Comparison of ENCODE assay signal across 8 cellular contexts in genomic region chr16:66947302-66948033, GRCh38. TPM values are rescaled to one million over a fixed set of nuclear protein-coding genes. Genes with fewer than 3 reads are reported as not detected.
DNase-seq lines count a peak whose midpoint lies in the region; ATAC-seq, FAIRE-seq and TF ChIP-seq lines count a peak whose summit lies in the region.

No MANE protein-coding gene starts in this region.

- H3K4me2 ChIP-seq in PC-3 (ENCODE audit: low read length), result peak overlapping the region; percentile 92

- H4K20me1 ChIP-seq in PC-3 (ENCODE audit: low read length), result no peaks in the 10 kb centered on the region

- ATAC-seq in PC-3 (peak; percentile 80), naive B cell (ENCODE audit: low read depth in 2 of 2) (peak; percentile 87 to 93)

- peaks cover 33 to 48% (median 34%) of the 10 kb centered on the region in 3 donors for H3K27me3 Mint-ChIP-seq in naive B cell

- H3K9ac ChIP-seq in HUES6 (ENCODE audit: low read length), result no peak overlapping the region
- H3K9ac ChIP-seq in PC-3 (ENCODE audit: low read length), result no peak overlapping the region

- H3K4me3 ChIP-seq in BJ (ENCODE audit: low read depth, low read length), result peak overlapping the region; percentile 44
- H3K4me3 ChIP-seq in HUES6 (ENCODE audit: low read depth, low read length), result peak overlapping the region; percentile 50
- peak overlapping the region; percentile 68 for H3K4me3 ChIP-seq in PC-3 (ENCODE audit: low read length)
- H3K4me3 ChIP-seq in esophagus muscularis mucosa, result peak overlapping the region; percentile 46 to 64 (median 60)

- intact Hi-C loops in PC-3 (cut with micrococcal nuclease) (no loop called here), esophagus muscularis mucosa (cut with DNase I) (no loop called here)

- no peak for TF ChIP-seq EP300 in esophagus muscularis mucosa (IDR thresholded peaks at IDR 0.05)

- peak; percentile 96 for FAIRE-seq in GM19239 (lab: Jason Lieb, UNC)

- H3K4me1 ChIP-seq in HUES6 (ENCODE audit: control insufficient read depth, insufficient read depth, low read length) (no peaks in the 10 kb centered on the region), PC-3 (ENCODE audit: insufficient read depth, low read length) (peaks cover 4% of the 10 kb centered on the region; the same call in 1 of the 2 replicates), esophagus muscularis mucosa (peaks cover 16 to 25% (median 22%) of the 10 kb centered on the region in 4 donors)

- peak; percentile 41 for TF ChIP-seq POLR2A in esophagus muscularis mucosa (IDR thresholded peaks at IDR 0.05; ENCODE audit: low read depth)

- H3K27ac Mint-ChIP-seq in naive B cell, result peak overlapping the region in 2 of 6 donors; percentile 87 to 89

- H3K36me3 Mint-ChIP-seq in naive B cell, result peaks cover 0 to 14% of the 10 kb centered on the region in 2 donors

- H3K4me3 Mint-ChIP-seq in naive B cell, result peak overlapping the region; percentile 84 to 94 (median 89)

- peak overlapping the region; percentile 87 for H2AFZ ChIP-seq in PC-3 (ENCODE audit: low read length)

- H3K9me2 ChIP-seq in PC-3 (replicated peaks; ENCODE audit: low read length), result no peaks in the 10 kb centered on the region

- peaks cover 7% of the 10 kb centered on the region for H3K27me3 ChIP-seq in BJ (ENCODE audit: control insufficient read depth, insufficient read depth, low read length)
- H3K27me3 ChIP-seq in HUES6 (ENCODE audit: control insufficient read depth, insufficient read depth, low read length), result peaks cover 33% of the 10 kb centered on the region
- no peaks in the 10 kb centered on the region for H3K27me3 ChIP-seq in PC-3 (ENCODE audit: low read length)
- H3K27me3 ChIP-seq in esophagus muscularis mucosa, result peaks cover 0 to 23% (median 0%) of the 10 kb centered on the region in 4 donors

- BruUV-seq in PC-3 (replicated peaks; lab: Mats Ljungman, UMichigan), result no TSS peak

- peaks cover 0 to 6% (median 0%) of the 10 kb centered on the region in 7 donors for H3K9me3 Mint-ChIP-seq in naive B cell

- TF ChIP-seq CTCF in BJ (IDR thresholded peaks at IDR 0.05; ENCODE audit: insufficient read depth, low read depth, low read length), result peak; percentile 84
- TF ChIP-seq CTCF in PC-3 (conservative IDR thresholded peaks at IDR 0.05; ENCODE audit: low read depth, low read length), result peak; percentile 82
- peak in 2 of 3 experiments; percentile 92 to 94 for TF ChIP-seq CTCF in esophagus muscularis mucosa (IDR thresholded peaks at IDR 0.05)

- no peak overlapping the region for H3K27ac ChIP-seq in HUES6 (ENCODE audit: low read depth, low read length)
- no peak overlapping the region for H3K27ac ChIP-seq in PC-3 (ENCODE audit: low read length)
- H3K27ac ChIP-seq in esophagus muscularis mucosa (replicated peaks in 1 of 4), result peak overlapping the region in 1 of 4 donors; percentile 23

- H3K9me3 ChIP-seq in HUES6 (ENCODE audit: control insufficient read depth, insufficient read depth, low read depth, low read length), result peaks cover 10% of the 10 kb centered on the region
- no peaks in the 10 kb centered on the region for H3K9me3 ChIP-seq in PC-3 (ENCODE audit: low read length)
- no peaks in the 10 kb centered on the region for H3K9me3 ChIP-seq in esophagus muscularis mucosa

- peaks cover 13 to 21% (median 20%) of the 10 kb centered on the region in 3 donors for H3K4me1 Mint-ChIP-seq in naive B cell

- under 1% methylated on average over 19 of the region's 22 CpGs for WGBS in esophagus muscularis mucosa

- DNase-seq in BJ (ENCODE audit: low read depth) (peak; percentile 52), GM19239 (ENCODE audit: insufficient read length, low spot score) (peak; percentile 82), PC-3 (peak; percentile 85), esophagus muscularis mucosa (ENCODE audit: extremely low spot score) (peak; percentile 96), naive B cell (peak; percentile 76)
- peak; percentile 87 for DNase-seq in activated T-cell treated with anti-CD3 and anti-CD28 coated beads, Interleukin-2, amount 50 U/mL, for 1 hour
- peak; percentile 63 to 78 for DNase-seq in stimulated activated CD8-positive, alpha-beta memory T cell treated with anti-CD3 and anti-CD28 coated beads, Interleukin-7, amount 100 ng/mL, for 4 hours (ENCODE audit: low read depth in 2 of 2)

- CTCF ChIA-PET in BJ (lab: Yijun Ruan, JAX) (interaction anchor here (0.6 to 1.8 kb wide), 8 partner anchors 10 to 208 kb away, joined by 3 to 10 read pairs (median 4); partner anchors contain the start of gene CES3), PC-3 (lab: Charles Lee) (no interaction called here)

- peaks cover 6% of the 10 kb centered on the region for H3K36me3 ChIP-seq in BJ (ENCODE audit: control insufficient read depth, insufficient read depth, low read length)
- H3K36me3 ChIP-seq in HUES6 (ENCODE audit: control insufficient read depth, insufficient read depth, low read length), result peaks cover 16% of the 10 kb centered on the region
- H3K36me3 ChIP-seq in PC-3 (ENCODE audit: low read depth, low read length), result no peaks in the 10 kb centered on the region
- H3K36me3 ChIP-seq in esophagus muscularis mucosa, result peaks cover 14 to 20% (median 17%) of the 10 kb centered on the region in 4 donors

- no peaks in the 10 kb centered on the region for H3F3A ChIP-seq in PC-3 (ENCODE audit: low read length, unreplicated experiment)

- no peaks in the 10 kb centered on the region for H3K79me2 ChIP-seq in PC-3 (ENCODE audit: low read length)

- POLR2A ChIA-PET in BJ (lab: Charles Lee), result interaction anchor here (0.6 kb wide), 1 partner anchor 1580 kb away, joined by 4 read pairs; no protein-coding TSS in a partner anchor
- POLR2A ChIA-PET in PC-3 (lab: Charles Lee; ENCODE audit: unreplicated experiment), result no interaction called here

RNA-seq across cellular contexts. Expression of gene CES2, which starts 12.2 kb away (rescaled TPM):
- polyA plus RNA-seq in BJ (2011; rRNA removed) (23.8 and 33.3 TPM in 2 replicates), naive B cell (ENCODE audit: low read depth in 6 of 6) (10 to 100 TPM; 16.3 to 25.7 (median 21.0) TPM)
- 22.5 and 32.9 TPM in 2 replicates for polyA minus RNA-seq in BJ (2011; rRNA and poly(A)+ RNA removed)
- total RNA-seq in PC-3 (2014; rRNA removed) (15.3 and 15.8 TPM in 2 replicates), esophagus muscularis mucosa (10 to 100 TPM; 22.0 to 29.7 (median 26.8) TPM)

RNA-seq across cellular contexts. Expression of gene CIAO2B, which starts 13.3 kb away (rescaled TPM):
- polyA plus RNA-seq in BJ (2011; rRNA removed) (155 and 171 TPM in 2 replicates), naive B cell (ENCODE audit: low read depth in 6 of 6) (100 to 1,000 TPM in 3 of 6 donors, 10 to 100 TPM in 3; 69.0 to 114 (median 100) TPM)
- 79.3 and 107 TPM in 2 replicates for polyA minus RNA-seq in BJ (2011; rRNA and poly(A)+ RNA removed)
- total RNA-seq in PC-3 (2014; rRNA removed) (147 and 172 TPM in 2 replicates), esophagus muscularis mucosa (100 to 1,000 TPM in 1 of 4 donors, 10 to 100 TPM in 3; 83.1 to 101 (median 95.5) TPM)

RNA-seq across cellular contexts. Expression of gene CES3, which starts 13.6 kb away (rescaled TPM):
- polyA plus RNA-seq in BJ (2011; rRNA removed) (0.07 and 0.13 TPM in 2 replicates), naive B cell (ENCODE audit: low read depth in 6 of 6) (under 1 TPM in 1 of 6 donors, not detected in 5; 0.66 TPM)
- polyA minus RNA-seq in BJ (2011; rRNA and poly(A)+ RNA removed), result 0.31 TPM in 1 of 2 replicates, not detected in the other
- total RNA-seq in PC-3 (2014; rRNA removed) (0.26 and 0.58 TPM in 2 replicates), esophagus muscularis mucosa (under 1 TPM in 3 of 4 donors, not detected in 1; 0.23 to 0.42 (median 0.33) TPM)

RNA-seq across cellular contexts. Expression of gene RRAD, which starts 22.1 kb away (rescaled TPM):
- 1.8 and 3.8 TPM in 2 replicates for polyA plus RNA-seq in BJ (2011; rRNA removed)
- 0.57 and 1.6 TPM in 2 replicates for polyA minus RNA-seq in BJ (2011; rRNA and poly(A)+ RNA removed)
- 1.2 and 2.8 TPM in 2 replicates for total RNA-seq in PC-3 (2014; rRNA removed)
- 10 to 100 TPM; 36.4 to 64.9 (median 55.4) TPM for total RNA-seq in esophagus muscularis mucosa
- under 1 TPM in 1 of 6 donors, not detected in 5; 0.43 TPM for polyA plus RNA-seq in naive B cell (ENCODE audit: low read depth in 6 of 6)

RNA-seq across cellular contexts. Expression of gene CDH16, which starts 28.8 kb away (rescaled TPM):
- polyA plus RNA-seq in BJ (2011; rRNA removed), result not detected in 2 replicates
- polyA minus RNA-seq in BJ (2011; rRNA and poly(A)+ RNA removed), result not detected in 2 replicates
- not detected in 2 replicates for total RNA-seq in PC-3 (2014; rRNA removed)
- total RNA-seq in esophagus muscularis mucosa, result under 1 TPM in 1 of 4 donors, not detected in 3; 0.52 TPM
- polyA plus RNA-seq in naive B cell (ENCODE audit: low read depth in 6 of 6), result not detected
